8 cellular contexts compared by ENCODE assay signal in the genomic region with DNA sequence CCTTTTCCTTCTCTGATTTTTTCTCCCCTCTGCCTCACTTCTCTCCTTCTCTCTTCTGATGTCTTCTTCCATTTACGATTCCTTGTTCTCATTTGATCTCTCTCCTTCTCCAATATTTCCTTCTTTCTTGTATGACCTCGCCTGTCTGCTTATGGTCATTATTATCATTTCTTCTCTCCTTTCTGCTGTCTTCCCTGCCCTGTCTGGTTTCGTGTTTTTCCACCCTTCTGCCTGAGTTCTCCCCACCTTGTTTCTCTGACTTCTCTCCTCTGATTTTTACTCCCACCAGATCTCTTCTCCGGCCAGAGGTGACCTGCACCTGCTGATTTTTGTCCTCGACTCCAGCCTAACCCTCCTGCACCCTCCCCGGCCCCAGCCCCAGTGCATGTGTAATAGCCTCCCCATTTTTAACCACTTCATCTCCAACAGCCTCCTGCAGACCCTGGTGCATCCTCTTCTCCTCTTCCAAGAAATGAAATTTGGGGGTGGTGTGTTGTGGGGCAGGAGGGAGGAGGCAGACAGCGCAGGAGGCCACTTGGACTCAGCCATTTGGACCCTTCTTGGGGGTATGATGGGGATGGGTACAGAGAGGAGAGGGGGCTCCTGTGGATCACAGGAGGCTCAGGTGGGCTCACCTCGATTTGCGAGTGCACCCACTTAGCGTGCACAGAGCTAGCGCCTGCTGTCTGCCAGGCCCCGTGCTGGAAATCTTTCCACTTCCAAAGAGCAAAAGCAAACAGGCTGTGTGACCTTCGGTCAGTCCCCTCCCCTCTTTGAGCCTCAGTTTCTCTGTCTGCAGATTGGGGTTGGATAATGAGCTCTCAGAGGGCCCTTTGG. TPM values are rescaled to one million over a fixed set of nuclear protein-coding genes. Genes with fewer than 3 reads are reported as not detected.
A peak's percentile ranks its signal among the peaks of the same experiment; 100 is the strongest.
DNase-seq lines count a peak whose midpoint lies in the region; ATAC-seq and TF ChIP-seq lines count a peak whose summit lies in the region.

No MANE protein-coding gene starts in this region.

- CTCF ChIA-PET in MCF 10A (lab: Yijun Ruan, JAX): interaction anchor here (0.6 to 1.0 kb wide), 4 partner anchors 78 to 89 kb away, joined by 3 read pairs; no protein-coding TSS in a partner anchor

- intact Hi-C loops in breast epithelium (cut with DNase I; ENCODE audit: low total_unique reads) (no loop called here), MCF 10A (cut with micrococcal nuclease) (no loop called here), colonic mucosa (cut with DNase I) (no loop called here), uterus (cut with DNase I; ENCODE audit: low total_unique reads) (no loop called here)

- H3K27ac ChIP-seq in breast epithelium: peak overlapping the region; percentile 94 to 98
- H3K27ac ChIP-seq in colonic mucosa: peak overlapping the region; percentile 62
- peak overlapping the region; percentile 95 to 100 for H3K27ac ChIP-seq in uterus

- DNase-seq in breast epithelium (ENCODE audit: low spot score in 2 of 2) (peak in 1 of 2 donors; percentile 41), MCF 10A (ENCODE audit: unreplicated experiment) (no peak), colonic mucosa (no peak), uterus (no peak), C1 segment of cervical spinal cord (lab: John Stamatoyannopoulos, UW) (no peak), hippocampal formation (lab: John Stamatoyannopoulos, UW) (no peak)

- H3K4me3 ChIP-seq in breast epithelium (peak overlapping the region; percentile 62 to 78 (median 66)), colonic mucosa (peak overlapping the region; percentile 47), mucosa of stomach (ENCODE audit: low read length) (no peak overlapping the region), uterus (peak overlapping the region; percentile 46 to 58)

- no TSS peak for BruUV-seq in MCF 10A (replicated peaks; lab: Mats Ljungman, UMichigan)

- no peaks in the 10 kb centered on the region for H3K9me3 ChIP-seq in breast epithelium
- H3K9me3 ChIP-seq in colonic mucosa: no peaks in the 10 kb centered on the region
- H3K9me3 ChIP-seq in mucosa of stomach (ENCODE audit: control insufficient read depth, low read length): no peaks in the 10 kb centered on the region
- H3K9me3 ChIP-seq in uterus: no peaks in the 10 kb centered on the region

- H3K4me1 Mint-ChIP-seq in MCF 10A (ENCODE audit: insufficient read depth, unreplicated experiment): peaks cover 17% of the 10 kb centered on the region

- H3K27me3 ChIP-seq in breast epithelium (no peaks in the 10 kb centered on the region), colonic mucosa (no peaks in the 10 kb centered on the region), mucosa of stomach (ENCODE audit: control insufficient read depth, insufficient read depth, low read length) (no peaks in the 10 kb centered on the region), uterus (no peaks in the 10 kb centered on the region)

- no peaks in the 10 kb centered on the region for H3K36me3 Mint-ChIP-seq in MCF 10A (ENCODE audit: insufficient read depth, unreplicated experiment)

- no peak for ATAC-seq in HG03342 (IDR thresholded peaks at IDR 0.05; ENCODE audit: unreplicated experiment)

- no peaks in the 10 kb centered on the region for H3K9me3 Mint-ChIP-seq in MCF 10A (ENCODE audit: unreplicated experiment)

- peak; percentile 20 for TF ChIP-seq POLR2A in breast epithelium (IDR thresholded peaks at IDR 0.05)
- TF ChIP-seq POLR2A in uterus (IDR thresholded peaks at IDR 0.05): no peak

- H3K4me1 ChIP-seq in breast epithelium (peaks cover 20 to 37% of the 10 kb centered on the region in 2 donors), colonic mucosa (peaks cover 9% of the 10 kb centered on the region), mucosa of stomach (ENCODE audit: control insufficient read depth, insufficient read depth, low read length) (peaks cover 84% of the 10 kb centered on the region), uterus (peaks cover 16 to 54% of the 10 kb centered on the region in 2 donors)

- no peak for TF ChIP-seq CTCF in breast epithelium (IDR thresholded peaks at IDR 0.05)
- no peak for TF ChIP-seq CTCF in MCF 10A (IDR thresholded peaks at IDR 0.05; ENCODE audit: unreplicated experiment)
- no peak for TF ChIP-seq CTCF in colonic mucosa (IDR thresholded peaks at IDR 0.05)
- TF ChIP-seq CTCF in uterus (IDR thresholded peaks at IDR 0.05): no peak

- H3K27ac Mint-ChIP-seq in MCF 10A (ENCODE audit: low read depth, unreplicated experiment): no peak overlapping the region

- no peaks in the 10 kb centered on the region for H3K27me3 Mint-ChIP-seq in MCF 10A (ENCODE audit: insufficient read depth, unreplicated experiment)

- peak overlapping the region; percentile 69 to 76 for H3K9ac ChIP-seq in colonic mucosa (ENCODE audit: low read depth in 2 of 2, low read length in 2 of 2)
- H3K9ac ChIP-seq in mucosa of stomach (ENCODE audit: low read length): peak overlapping the region; percentile 73

- no peaks in the 10 kb centered on the region for H3K36me3 ChIP-seq in breast epithelium
- H3K36me3 ChIP-seq in colonic mucosa: peaks cover 9% of the 10 kb centered on the region
- peaks cover 39% of the 10 kb centered on the region for H3K36me3 ChIP-seq in mucosa of stomach (ENCODE audit: control insufficient read depth, insufficient read depth, low read length)
- no peaks in the 10 kb centered on the region for H3K36me3 ChIP-seq in uterus

- no peak overlapping the region for H3K4me3 Mint-ChIP-seq in MCF 10A (ENCODE audit: unreplicated experiment)

- POLR2A ChIA-PET in MCF 10A (lab: Yijun Ruan, JAX): no interaction called here

RNA-seq across cellular contexts. Expression of gene GSN, which starts 32.5 kb away (rescaled TPM):
- over 10,000 TPM in 1 of 3 donors, 1,000 to 10,000 TPM in 2; 1,290 to 13,922 (median 1,437) TPM for total RNA-seq in breast epithelium
- total RNA-seq in MCF 10A (2022): 21.9 and 24.9 TPM in 2 replicates
- 100 to 1,000 TPM; 413 to 553 TPM for total RNA-seq in colonic mucosa
- total RNA-seq in uterus: 1,000 to 10,000 TPM in 2 of 4 donors, 100 to 1,000 TPM in 2; 567 to 1,619 (median 884) TPM

Comparison
In these comparisons a context has a peak if more than half of its experiments do, and no peak if none do; other contexts are left out.
1. RNA of gene GSN, which starts 32.5 kb away (total RNA-seq): 1,290 to 13,922 TPM in breast epithelium, 567 to 1,619 TPM in uterus and 413 to 553 TPM in colonic mucosa; 21.9 to 24.9 TPM in MCF 10A; every median in the first group is over 10 times any median in the second.
2. Peak in every context shown above with its lines, with median percentiles within 50 percentile points of each other: H3K27ac ChIP-seq.